8 cellular contexts compared by ENCODE assay signal in genomic region chr14:77097689-77098469, GRCh38. TPM values are rescaled to one million over a fixed set of nuclear protein-coding genes. Genes with fewer than 3 reads are reported as not detected.
DNase-seq lines count a peak whose midpoint lies in the region; TF ChIP-seq lines count a peak whose summit lies in the region.

Gene CIPC (plus strand): TSS chr14:77098258. CDS start chr14:77105709, 7,451 bp downstream.

- no peak for TF ChIP-seq CTCF in GM20000 (IDR thresholded peaks at IDR 0.05; ENCODE audit: extremely low read depth, missing control alignments)

- CTCF ChIA-PET in activated CD8-positive, alpha-beta memory T cell treated with anti-CD3 and anti-CD28 coated beads for 36 hours (lab: Charles Lee), result interaction anchor here (0.5 to 1.5 kb wide), 5 partner anchors 26 to 699 kb away, joined by 3 read pairs; no protein-coding TSS in a partner anchor

- H3K27me3 ChIP-seq in effector memory CD4-positive, alpha-beta T cell (replicated peaks; ENCODE audit: control insufficient read depth, insufficient read depth, low read length, poor library complexity, severe bottlenecking), result no peaks in the 10 kb centered on the region

- peak within 1 kb of the TSS; percentile 95 for H3K27ac ChIP-seq in effector memory CD4-positive, alpha-beta T cell (ENCODE audit: insufficient read depth, low read length, poor library complexity, severe bottlenecking)

- no peaks in the 10 kb centered on the region for H3K36me3 ChIP-seq in effector memory CD4-positive, alpha-beta T cell (ENCODE audit: control insufficient read depth, insufficient read depth, low read length)

- POLR2A ChIA-PET in activated CD8-positive, alpha-beta memory T cell treated with anti-CD3 and anti-CD28 coated beads for 36 hours (lab: Charles Lee), result interaction anchor here (0.7 to 1.4 kb wide), 5 partner anchors 16 to 27 kb away, joined by 3 to 8 read pairs (median 3); no protein-coding TSS in a partner anchor

- H3K4me3 ChIP-seq in effector memory CD4-positive, alpha-beta T cell (ENCODE audit: insufficient read depth, low read depth, low read length, poor library complexity, severe bottlenecking), result peak within 1 kb of the TSS; percentile 94

- H3K4me1 ChIP-seq in effector memory CD4-positive, alpha-beta T cell (ENCODE audit: control insufficient read depth, insufficient read depth, low read length, poor library complexity, severe bottlenecking), result peaks cover 14% of the 10 kb centered on the region

- no peaks in the 10 kb centered on the region for H3K9me3 ChIP-seq in effector memory CD4-positive, alpha-beta T cell (ENCODE audit: control insufficient read depth, low read length)

- DNase-seq in CMK (ENCODE audit: low read depth) (peak; percentile 96), GM20000 (ENCODE audit: low spot score) (peak; percentile 96), HT-29 (ENCODE audit: low spot score) (peak; percentile 96), NOMO-1 (lab: John Stamatoyannopoulos, UW; ENCODE audit: unreplicated experiment in 2 of 2) (peak; percentile 98 to 100), lung microvascular endothelial cell (ENCODE audit: low read depth in 2 of 2) (peak; percentile 99)
- peak; percentile 97 to 99 (median 99) for DNase-seq in effector memory CD4-positive, alpha-beta T cell
- DNase-seq in stimulated activated CD4-positive, alpha-beta T cell treated with anti-CD3 and anti-CD28 coated beads, TNF-alpha, amount 100 ng/mL, for 48 hours (ENCODE audit: low read depth in 3 of 3), result peak; percentile 99 to 100 (median 99)

RNA-seq across cellular contexts. Expression of gene CIPC, which starts in this region (rescaled TPM):
- total RNA-seq in HT-29 (2014; rRNA removed; shearing (Covaris generic)), result 9.1 and 11.9 TPM in 2 replicates
- 10 to 100 TPM; 11.2 to 12.0 TPM for total RNA-seq in activated CD8-positive, alpha-beta memory T cell treated with anti-CD3 and anti-CD28 coated beads for 36 hours
- total RNA-seq in lung microvascular endothelial cell, result 7.0 and 9.5 TPM in 2 replicates

Comparison
In these comparisons a context has a peak if more than half of its experiments do, and no peak if none do; other contexts are left out.
1. Peak in every context shown above with its lines: DNase-seq, H3K4me3 ChIP-seq and H3K27ac ChIP-seq.